22 cellular contexts compared by ENCODE assay signal in the genomic region with DNA sequence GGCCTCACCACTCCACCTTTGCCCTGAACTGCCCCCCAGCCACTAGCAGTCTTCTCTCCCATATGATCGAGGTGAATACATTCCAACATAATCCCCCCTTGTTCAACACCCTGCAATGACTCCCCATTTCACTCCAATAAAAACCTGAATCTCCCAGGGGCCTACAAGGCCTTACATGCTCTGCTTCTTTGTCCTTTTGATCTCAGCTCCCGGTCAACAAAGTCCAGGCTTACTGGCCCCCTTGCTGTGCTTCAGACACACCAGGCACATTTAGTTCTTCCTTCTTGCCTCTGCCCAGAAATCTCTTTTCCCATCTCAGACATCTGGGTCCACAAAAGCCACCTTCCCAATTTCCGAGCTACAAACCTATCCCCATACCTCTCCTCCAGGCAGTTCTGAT. TPM values are rescaled to one million over a fixed set of nuclear protein-coding genes. Genes with fewer than 3 reads are reported as not detected.
DNase-seq lines count a peak whose midpoint lies in the region; ATAC-seq and TF ChIP-seq lines count a peak whose summit lies in the region.
"Had no signal": no experiment of that assay in that cellular context is flagged by ENCODE, and none has a peak within 500 bp of the region (broad histone marks: within the 10 kb centered on the region; RNA-seq: fewer than 3 reads in every experiment).

No MANE protein-coding gene starts in this region.

- H3K36me3 ChIP-seq in RWPE2 (ENCODE audit: low read depth) = peaks cover 14% of the 10 kb centered on the region
- H3K36me3 ChIP-seq in mesenchymal stem cell (ENCODE audit: control insufficient read depth in 1 of 2, insufficient read depth in 2 of 2, low read depth in 1 of 2, low read length in 2 of 2) = peaks cover 0 to 7% of the 10 kb centered on the region in 2 experiments

- H3K4me1 ChIP-seq in RWPE2 (ENCODE audit: insufficient read depth, poor library complexity, severe bottlenecking) (peaks cover 52% of the 10 kb centered on the region), mesenchymal stem cell (ENCODE audit: control insufficient read depth, insufficient read depth, low read depth, low read length) (peaks cover 14% of the 10 kb centered on the region), right cardiac atrium (ENCODE audit: control insufficient read depth, insufficient read depth, low read length) (no peaks in the 10 kb centered on the region)

- H2AFZ ChIP-seq in mesenchymal stem cell (ENCODE audit: low read depth, low read length) = no peak overlapping the region
- H2AFZ ChIP-seq: GM23338, PC-9 had no signal

- H3K4ac ChIP-seq in mesenchymal stem cell (ENCODE audit: low read depth in 1 of 2, low read length in 2 of 2) = no peak overlapping the region

- H3K79me1 ChIP-seq in mesenchymal stem cell (replicated peaks; ENCODE audit: low read length, poor library complexity, severe bottlenecking) = no peaks in the 10 kb centered on the region

- H3K14ac ChIP-seq in mesenchymal stem cell (ENCODE audit: low read length in 2 of 2) = no peak overlapping the region

- H4K8ac ChIP-seq in mesenchymal stem cell (ENCODE audit: low read length) = no peak overlapping the region

- no peak for TF ChIP-seq CTCF in RWPE2 (IDR thresholded peaks at IDR 0.05; ENCODE audit: poor library complexity, severe bottlenecking)
- TF ChIP-seq CTCF in type B pancreatic cell (conservative IDR thresholded peaks at IDR 0.05) = no peak

- no peak overlapping the region for H3K18ac ChIP-seq in mesenchymal stem cell (ENCODE audit: low read depth in 1 of 2, low read length in 2 of 2)

- H3K9ac ChIP-seq in mesenchymal stem cell (ENCODE audit: low read length) = no peak overlapping the region
- H3K9ac ChIP-seq: KMS-11 had no signal

- no peak overlapping the region for H2BK15ac ChIP-seq in mesenchymal stem cell (ENCODE audit: low read depth, poor library complexity, severe bottlenecking)

- no peak overlapping the region for H2BK120ac ChIP-seq in mesenchymal stem cell (ENCODE audit: low read depth, low read length)

- no peak for DNase-seq in activated naive CD8-positive, alpha-beta T cell treated with anti-CD3 and anti-CD28 coated beads, Interleukin-2, amount 10 ng/mL, durations not matched to agents 7 days and 5 days
- no peak for DNase-seq in activated naive CD8-positive, alpha-beta T cell treated with anti-CD3 and anti-CD28 coated beads for 36 hours
- no peak for DNase-seq in RWPE2 (ENCODE audit: low spot score)
- DNase-seq in mesenchymal stem cell = no peak
- DNase-seq in type B pancreatic cell (ENCODE audit: extremely low spot score, unreplicated experiment) = no peak
- no peak for DNase-seq in inferior parietal cortex (ENCODE audit: extremely low spot score)
- DNase-seq in right cardiac atrium = no peak
- DNase-seq in activated CD8-positive, alpha-beta memory T cell treated with anti-CD3 and anti-CD28 coated beads for 24 hours = no peak
- DNase-seq: 8988T, COR-L47, DMS153, GF-D8, HCEC 1CT, NCI-H1436, NCI-H1930, NCI-H345, NCI-H524 treated with DMSO at 0.1 percent for 48 hours had no signal

- no peak for ATAC-seq in activated naive CD8-positive, alpha-beta T cell treated with anti-CD3 and anti-CD28 coated beads, Interleukin-2, amount 10 ng/mL, durations not matched to agents 7 days and 5 days (ENCODE audit: low read depth)
- no peak for ATAC-seq in RWPE2 (ENCODE audit: low read depth)
- ATAC-seq in right cardiac atrium = no peak
- ATAC-seq: Right ventricle myocardium inferior had no signal

- peaks cover 11% of the 10 kb centered on the region for H3K27me3 Mint-ChIP-seq in activated naive CD8-positive, alpha-beta T cell treated with anti-CD3 and anti-CD28 coated beads, Interleukin-2, amount 10 ng/mL, durations not matched to agents 7 days and 5 days
- peaks cover 41% of the 10 kb centered on the region for H3K27me3 Mint-ChIP-seq in activated naive CD8-positive, alpha-beta T cell treated with anti-CD3 and anti-CD28 coated beads for 36 hours
- no peaks in the 10 kb centered on the region for H3K27me3 Mint-ChIP-seq in type B pancreatic cell

- POLR2A ChIA-PET in activated naive CD8-positive, alpha-beta T cell treated with anti-CD3 and anti-CD28 coated beads, Interleukin-2, amount 10 ng/mL, durations not matched to agents 7 days and 5 days (lab: Charles Lee) = no interaction called here

- H3K27me3 ChIP-seq in RWPE2 (ENCODE audit: insufficient read depth, poor library complexity, severe bottlenecking) (no peaks in the 10 kb centered on the region), mesenchymal stem cell (ENCODE audit: control insufficient read depth in 1 of 2, insufficient read depth in 1 of 2, low read length in 2 of 2) (no peaks in the 10 kb centered on the region), right cardiac atrium (ENCODE audit: control insufficient read depth, insufficient read depth) (no peaks in the 10 kb centered on the region)

- H2BK5ac ChIP-seq in mesenchymal stem cell (ENCODE audit: low read depth, low read length, poor library complexity, severe bottlenecking) = no peak overlapping the region

- H3K4me2 ChIP-seq in mesenchymal stem cell (ENCODE audit: low read length, poor library complexity, severe bottlenecking) = no peak overlapping the region
- H3K4me2 ChIP-seq: GM23338, KMS-11, PC-9 had no signal

- H4K91ac ChIP-seq in mesenchymal stem cell (ENCODE audit: low read length) = no peak overlapping the region

- H3K4me3 ChIP-seq in RWPE2 (ENCODE audit: severe bottlenecking) (no peak overlapping the region), mesenchymal stem cell (ENCODE audit: insufficient read depth in 1 of 2, low read depth in 1 of 2, low read length in 2 of 2) (no peak overlapping the region), right cardiac atrium (ENCODE audit: low read length) (no peak overlapping the region)
- H3K4me3 ChIP-seq: GM23338, PC-9 had no signal

- H3K36me3 Mint-ChIP-seq in activated naive CD8-positive, alpha-beta T cell treated with anti-CD3 and anti-CD28 coated beads, Interleukin-2, amount 10 ng/mL, durations not matched to agents 7 days and 5 days = no peaks in the 10 kb centered on the region
- H3K36me3 Mint-ChIP-seq in activated naive CD8-positive, alpha-beta T cell treated with anti-CD3 and anti-CD28 coated beads for 36 hours = peaks cover 2% of the 10 kb centered on the region
- no peaks in the 10 kb centered on the region for H3K36me3 Mint-ChIP-seq in type B pancreatic cell

- no peak overlapping the region for H3K23ac ChIP-seq in mesenchymal stem cell (ENCODE audit: low read length in 2 of 2)

- no peak overlapping the region for H2BK12ac ChIP-seq in mesenchymal stem cell (ENCODE audit: low read length in 2 of 2)

- H3K9me3 ChIP-seq in RWPE2 (ENCODE audit: severe bottlenecking) (no peaks in the 10 kb centered on the region), mesenchymal stem cell (ENCODE audit: control insufficient read depth, low read length) (no peaks in the 10 kb centered on the region), right cardiac atrium (ENCODE audit: control insufficient read depth, low read length) (no peaks in the 10 kb centered on the region)

- H3K27ac ChIP-seq in RWPE2 (ENCODE audit: poor library complexity, severe bottlenecking) = peak overlapping the region; percentile 96
- H3K27ac ChIP-seq in mesenchymal stem cell (ENCODE audit: low read length, poor library complexity, severe bottlenecking) = peak overlapping the region; percentile 4
- H3K27ac ChIP-seq in right cardiac atrium (ENCODE audit: low read length) = no peak overlapping the region
- H3K27ac ChIP-seq: KMS-11, PC-9 had no signal

- no peaks in the 10 kb centered on the region for H3K9me3 Mint-ChIP-seq in activated naive CD8-positive, alpha-beta T cell treated with anti-CD3 and anti-CD28 coated beads, Interleukin-2, amount 10 ng/mL, durations not matched to agents 7 days and 5 days
- no peaks in the 10 kb centered on the region for H3K9me3 Mint-ChIP-seq in activated naive CD8-positive, alpha-beta T cell treated with anti-CD3 and anti-CD28 coated beads for 36 hours
- H3K9me3 Mint-ChIP-seq in type B pancreatic cell = peaks cover 12% of the 10 kb centered on the region
- H3K9me3 Mint-ChIP-seq: GM23338 had no signal

- peak overlapping the region; percentile 5 for H3K27ac Mint-ChIP-seq in activated naive CD8-positive, alpha-beta T cell treated with anti-CD3 and anti-CD28 coated beads, Interleukin-2, amount 10 ng/mL, durations not matched to agents 7 days and 5 days
- H3K27ac Mint-ChIP-seq in activated naive CD8-positive, alpha-beta T cell treated with anti-CD3 and anti-CD28 coated beads for 36 hours = no peak overlapping the region
- H3K27ac Mint-ChIP-seq in type B pancreatic cell = peak overlapping the region; percentile 6
- H3K27ac Mint-ChIP-seq: B cell, GM23338 had no signal

- no peak overlapping the region for H3K4me3 Mint-ChIP-seq in activated naive CD8-positive, alpha-beta T cell treated with anti-CD3 and anti-CD28 coated beads, Interleukin-2, amount 10 ng/mL, durations not matched to agents 7 days and 5 days
- H3K4me3 Mint-ChIP-seq in activated naive CD8-positive, alpha-beta T cell treated with anti-CD3 and anti-CD28 coated beads for 36 hours = no peak overlapping the region
- no peak overlapping the region for H3K4me3 Mint-ChIP-seq in type B pancreatic cell
- H3K4me3 Mint-ChIP-seq: B cell, GM23338 had no signal

- peak overlapping the region; percentile 71 for H2AK5ac ChIP-seq in mesenchymal stem cell (ENCODE audit: low read length, severe bottlenecking)

- no peaks in the 10 kb centered on the region for H3K4me1 Mint-ChIP-seq in activated naive CD8-positive, alpha-beta T cell treated with anti-CD3 and anti-CD28 coated beads, Interleukin-2, amount 10 ng/mL, durations not matched to agents 7 days and 5 days
- H3K4me1 Mint-ChIP-seq in activated naive CD8-positive, alpha-beta T cell treated with anti-CD3 and anti-CD28 coated beads for 36 hours = no peaks in the 10 kb centered on the region
- peaks cover 5% of the 10 kb centered on the region for H3K4me1 Mint-ChIP-seq in type B pancreatic cell (ENCODE audit: unreplicated experiment)

- intact Hi-C loops in right cardiac atrium (cut with DNase I) = no loop called here

- WGBS in mesenchymal stem cell = 98% methylated on average over 3 of the region's 3 CpGs
- WGBS in right cardiac atrium = 88% methylated on average over 3 of the region's 3 CpGs

RNA-seq across cellular contexts. Expression of gene MET, which starts 14.0 kb away (rescaled TPM):
- total RNA-seq in activated naive CD8-positive, alpha-beta T cell treated with anti-CD3 and anti-CD28 coated beads, Interleukin-2, amount 10 ng/mL, durations not matched to agents 7 days and 5 days = not detected
- total RNA-seq in activated naive CD8-positive, alpha-beta T cell treated with anti-CD3 and anti-CD28 coated beads for 36 hours = under 1 TPM; 0.58 to 0.72 TPM
- 0.19 TPM for polyA plus RNA-seq in mesenchymal stem cell (2013, experiment 1 of 2)
- 0.38 TPM for polyA plus RNA-seq in mesenchymal stem cell (2013, experiment 2 of 2)
- 34.2 and 49.1 TPM in 2 replicates for total RNA-seq in type B pancreatic cell (ENCODE audit: low replicate concordance)
- 10 to 100 TPM in 3 of 4 donors, 1 to 10 TPM in 1; 8.4 to 20.0 (median 14.7) TPM for total RNA-seq in right cardiac atrium
- polyA plus RNA-seq in right cardiac atrium = 4.1 TPM

Comparison
In these comparisons a context has a peak if more than half of its experiments do, and no peak if none do; other contexts are left out.
1. RNA of gene MET, which starts 14.0 kb away (total RNA-seq): 34.2 to 49.1 TPM in type B pancreatic cell and 8.4 to 20.0 TPM in right cardiac atrium; 0.58 to 0.72 TPM in activated naive CD8-positive, alpha-beta T cell treated with anti-CD3 and anti-CD28 coated beads for 36 hours and not detected in activated naive CD8-positive, alpha-beta T cell treated with anti-CD3 and anti-CD28 coated beads, Interleukin-2, amount 10 ng/mL, durations not matched to agents 7 days and 5 days; every median in the first group is over 4 times any median in the second.